Comparison of ENCODE assay signal across 9 cellular contexts in the genomic region with DNA sequence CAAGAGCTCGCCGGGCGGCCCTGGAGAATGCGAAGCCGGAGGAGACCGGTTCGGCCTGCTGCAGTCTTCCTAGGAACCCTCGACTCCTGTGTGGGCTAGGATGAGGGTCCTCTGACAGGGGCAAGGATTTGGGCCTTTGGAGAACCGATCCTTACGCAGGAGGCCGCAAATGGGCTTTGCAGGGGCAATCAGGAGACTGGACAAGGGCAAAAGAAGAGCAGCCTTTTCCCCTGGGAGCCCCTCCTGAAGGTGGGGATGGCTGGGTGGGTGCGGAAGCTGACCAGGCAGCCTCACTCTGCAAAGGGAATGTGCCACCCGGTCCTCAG.
DNase-seq lines count a peak whose midpoint lies in the region; ATAC-seq and TF ChIP-seq lines count a peak whose summit lies in the region.
"Had no signal": no experiment of that assay in that cellular context is flagged by ENCODE, and none has a peak within 500 bp of the region (broad histone marks: within the 10 kb centered on the region; RNA-seq: fewer than 3 reads in every experiment).

No MANE protein-coding gene starts in this region.

- CTCF ChIA-PET in HCT116 (lab: Charles Lee) (interaction anchor here (0.8 to 1.1 kb wide), 2 partner anchors 137 to 170 kb away, joined by 3 read pairs; no protein-coding TSS in a partner anchor), MCF 10A (lab: Yijun Ruan, JAX) (interaction anchor here (0.6 to 2.3 kb wide), 9 partner anchors 10 to 217 kb away, joined by 3 to 7 read pairs (median 4); no protein-coding TSS in a partner anchor)

- H3K79me2 ChIP-seq in HCT116 (ENCODE audit: insufficient read depth, low read length), result peaks cover 13% of the 10 kb centered on the region; the same call in 1 of the 2 replicates

- no peaks in the 10 kb centered on the region for H3K9me3 Mint-ChIP-seq in MCF 10A (ENCODE audit: unreplicated experiment)
- H3K9me3 Mint-ChIP-seq in stimulated activated memory B cell treated with anti-CD40 and anti-IgM and Interleukin-4, amounts not matched to agents 10 μg/mL and 1 μg/mL and 100 μg/mL, for 72 hours, result no peaks in the 10 kb centered on the region

- H3K9me2 ChIP-seq in HCT116 (ENCODE audit: insufficient read depth), result no peaks in the 10 kb centered on the region

- H3K4me3 Mint-ChIP-seq in MCF 10A (ENCODE audit: unreplicated experiment), result peak overlapping the region; percentile 80
- peak overlapping the region; percentile 65 for H3K4me3 Mint-ChIP-seq in stimulated activated memory B cell treated with anti-CD40 and anti-IgM and Interleukin-4, amounts not matched to agents 10 μg/mL and 1 μg/mL and 100 μg/mL, for 72 hours

- peak overlapping the region; percentile 72 for H3K9ac ChIP-seq in HCT116 (ENCODE audit: low read length)

- ATAC-seq in HCT116 (no peak), HG03442 (IDR thresholded peaks at IDR 0.05; ENCODE audit: unreplicated experiment) (no peak), HG02970 (IDR thresholded peaks at IDR 0.05; ENCODE audit: low FRiP score, unreplicated experiment) (no peak)
- no peak for ATAC-seq in stimulated activated memory B cell treated with anti-CD40 and anti-IgM and Interleukin-4, amounts not matched to agents 10 μg/mL and 1 μg/mL and 100 μg/mL, for 72 hours

- intact Hi-C loops in HCT116 (cut with micrococcal nuclease) (no loop called here), MCF 10A (cut with micrococcal nuclease) (loop anchor here (1.0 to 2.0 kb wide), 5 partner anchors 46 to 142 kb away; no protein-coding TSS in a partner anchor)

- TSS peak; percentile 24 for BruUV-seq in HCT116 (replicated peaks; lab: Mats Ljungman, UMichigan)
- BruUV-seq in MCF 10A (replicated peaks; lab: Mats Ljungman, UMichigan), result no TSS peak

- DNase-seq in HCT116 (ENCODE audit: low read depth, low spot score) (no peak), MCF 10A (ENCODE audit: unreplicated experiment) (no peak), kidney epithelial cell (ENCODE audit: low read depth) (no peak), NOMO-1 treated with DMSO at 0.1 percent for 48 hours (lab: John Stamatoyannopoulos, UW; ENCODE audit: unreplicated experiment) (no peak), NCI-H524 treated with DMSO at 0.1 percent for 48 hours (lab: John Stamatoyannopoulos, UW) (no peak)
- DNase-seq: activated CD4-positive, CD25-positive, alpha-beta regulatory T cell had no signal

- peak overlapping the region; percentile 57; the same call in 1 of the 2 replicates for H3K27ac ChIP-seq in HCT116 (ENCODE audit: low read depth, low read length)

- H4K20me1 ChIP-seq in HCT116 (ENCODE audit: insufficient read depth), result no peaks in the 10 kb centered on the region

- RAD21 ChIA-PET in HCT116 (lab: Charles Lee; ENCODE audit: low non-redundant PET in 1 of 2, low total read pairs in 2 of 2, uncharacterized antibody in 2 of 2, unreplicated experiment in 2 of 2), result interaction anchor here in 1 of 2 experiments (1.4 kb wide), 1 partner anchor 91 kb away, joined by 4 read pairs; no protein-coding TSS in a partner anchor

- POLR2A ChIA-PET in HCT116 (lab: Charles Lee), result interaction anchor here (0.8 to 1.5 kb wide), 2 partner anchors 13 to 68 kb away, joined by 3 to 5 read pairs; no protein-coding TSS in a partner anchor
- POLR2A ChIA-PET in MCF 10A (lab: Yijun Ruan, JAX), result interaction anchor here (0.9 to 4.0 kb wide), 9 partner anchors 9 to 63 kb away, joined by 3 to 17 read pairs (median 5); no protein-coding TSS in a partner anchor

- peak overlapping the region; percentile 79 for H3K27ac Mint-ChIP-seq in MCF 10A (ENCODE audit: low read depth, unreplicated experiment)
- no peak overlapping the region for H3K27ac Mint-ChIP-seq in stimulated activated memory B cell treated with anti-CD40 and anti-IgM and Interleukin-4, amounts not matched to agents 10 μg/mL and 1 μg/mL and 100 μg/mL, for 72 hours

- H3K4me1 ChIP-seq in HCT116 (ENCODE audit: control insufficient read depth in 1 of 2, insufficient read depth in 2 of 2, low read length in 2 of 2), result peaks cover 14 to 35% of the 10 kb centered on the region in 2 experiments

- H3K4me3 ChIP-seq in HCT116 (replicated peaks in 1 of 2; ENCODE audit: low read depth in 1 of 2, low read length in 2 of 2) (peak overlapping the region; percentile 62 to 73), kidney epithelial cell (ENCODE audit: low read depth, low read length) (peak overlapping the region; percentile 46)

- no peak for TF ChIP-seq POLR2A in HCT116 (IDR thresholded peaks at IDR 0.05; ENCODE audit: borderline replicate concordance, extremely low read depth, insufficient read depth, insufficient read length)

- H3K4me1 Mint-ChIP-seq in MCF 10A (ENCODE audit: insufficient read depth, unreplicated experiment), result peaks cover 15% of the 10 kb centered on the region
- peaks cover 18% of the 10 kb centered on the region for H3K4me1 Mint-ChIP-seq in stimulated activated memory B cell treated with anti-CD40 and anti-IgM and Interleukin-4, amounts not matched to agents 10 μg/mL and 1 μg/mL and 100 μg/mL, for 72 hours

- H3K27me3 ChIP-seq in HCT116 (ENCODE audit: insufficient read depth, low read length) (no peaks in the 10 kb centered on the region), kidney epithelial cell (ENCODE audit: control insufficient read depth, insufficient read depth, low read length) (no peaks in the 10 kb centered on the region)

- no peaks in the 10 kb centered on the region for H3K36me3 Mint-ChIP-seq in MCF 10A (ENCODE audit: insufficient read depth, unreplicated experiment)
- no peaks in the 10 kb centered on the region for H3K36me3 Mint-ChIP-seq in stimulated activated memory B cell treated with anti-CD40 and anti-IgM and Interleukin-4, amounts not matched to agents 10 μg/mL and 1 μg/mL and 100 μg/mL, for 72 hours

- H3K27me3 Mint-ChIP-seq in MCF 10A (ENCODE audit: insufficient read depth, unreplicated experiment), result no peaks in the 10 kb centered on the region
- H3K27me3 Mint-ChIP-seq in stimulated activated memory B cell treated with anti-CD40 and anti-IgM and Interleukin-4, amounts not matched to agents 10 μg/mL and 1 μg/mL and 100 μg/mL, for 72 hours, result peaks cover 52% of the 10 kb centered on the region

- H2AFZ ChIP-seq in HCT116 (ENCODE audit: low read depth, low read length, poor library complexity, severe bottlenecking), result no peak overlapping the region

- H3K36me3 ChIP-seq in HCT116 (ENCODE audit: control insufficient read depth in 1 of 2, insufficient read depth in 2 of 2, low read length in 2 of 2) (no peaks in the 10 kb centered on the region), kidney epithelial cell (ENCODE audit: control insufficient read depth, insufficient read depth, low read length) (no peaks in the 10 kb centered on the region)

- H3K9me3 ChIP-seq in HCT116 (ENCODE audit: control insufficient read depth in 1 of 2, insufficient read depth in 1 of 2, low read depth in 1 of 2, low read length in 2 of 2), result no peaks in the 10 kb centered on the region

- no peak for TF ChIP-seq CTCF in HCT116 (IDR thresholded peaks at IDR 0.05 in 2 of 3, conservative IDR thresholded peaks at IDR 0.05 in 1 of 3; ENCODE audit: borderline replicate concordance in 1 of 3, insufficient read depth in 1 of 3, low read depth in 2 of 3, low read length in 2 of 3)
- no peak for TF ChIP-seq CTCF in MCF 10A (IDR thresholded peaks at IDR 0.05; ENCODE audit: unreplicated experiment)
- no peak for TF ChIP-seq CTCF in kidney epithelial cell (IDR thresholded peaks at IDR 0.05; ENCODE audit: insufficient read depth, low read length, poor library complexity, severe bottlenecking)

- no peak for TF ChIP-seq RAD21 in HCT116 (IDR thresholded peaks at IDR 0.05; ENCODE audit: low read depth)

- H3K4me2 ChIP-seq in HCT116 (ENCODE audit: low read length), result peak overlapping the region; percentile 94

TF ChIP-seq in HCT116, 20 proteins besides CTCF, POLR2A, EP300 and RAD21:
- TF ChIP-seq ELF1 (IDR thresholded peaks at IDR 0.05; ENCODE audit: borderline replicate concordance, low read depth) (no peak), SRF (IDR thresholded peaks at IDR 0.05; ENCODE audit: low read depth) (no peak), FOSL1 (IDR thresholded peaks at IDR 0.05; ENCODE audit: low read depth) (no peak), TCF7L2 (IDR thresholded peaks at IDR 0.05; ENCODE audit: borderline replicate concordance, extremely low read depth, insufficient read depth, insufficient read length) (no peak), JUND (IDR thresholded peaks at IDR 0.05) (no peak), EZH2phosphoT487 (IDR thresholded peaks at IDR 0.05; ENCODE audit: borderline replicate concordance) (no peak), SIN3A (IDR thresholded peaks at IDR 0.05; ENCODE audit: low read depth) (no peak), CEBPB (IDR thresholded peaks at IDR 0.05; ENCODE audit: low read depth) (no peak), EZH2 (IDR thresholded peaks at IDR 0.05) (no peak), EGR1 (IDR thresholded peaks at IDR 0.05; ENCODE audit: low read depth) (no peak), YY1 (IDR thresholded peaks at IDR 0.05; ENCODE audit: extremely low read depth, insufficient replicate concordance, low read depth, low read length) (no peak)
- TF ChIP-seq, protein P1, sequence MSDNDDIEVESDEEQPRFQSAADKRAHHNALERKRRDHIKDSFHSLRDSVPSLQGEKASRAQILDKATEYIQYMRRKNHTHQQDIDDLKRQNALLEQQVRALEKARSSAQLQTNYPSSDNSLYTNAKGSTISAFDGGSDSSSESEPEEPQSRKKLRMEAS (IDR thresholded peaks at IDR 0.05), result no peak
- TF ChIP-seq, protein P2, sequence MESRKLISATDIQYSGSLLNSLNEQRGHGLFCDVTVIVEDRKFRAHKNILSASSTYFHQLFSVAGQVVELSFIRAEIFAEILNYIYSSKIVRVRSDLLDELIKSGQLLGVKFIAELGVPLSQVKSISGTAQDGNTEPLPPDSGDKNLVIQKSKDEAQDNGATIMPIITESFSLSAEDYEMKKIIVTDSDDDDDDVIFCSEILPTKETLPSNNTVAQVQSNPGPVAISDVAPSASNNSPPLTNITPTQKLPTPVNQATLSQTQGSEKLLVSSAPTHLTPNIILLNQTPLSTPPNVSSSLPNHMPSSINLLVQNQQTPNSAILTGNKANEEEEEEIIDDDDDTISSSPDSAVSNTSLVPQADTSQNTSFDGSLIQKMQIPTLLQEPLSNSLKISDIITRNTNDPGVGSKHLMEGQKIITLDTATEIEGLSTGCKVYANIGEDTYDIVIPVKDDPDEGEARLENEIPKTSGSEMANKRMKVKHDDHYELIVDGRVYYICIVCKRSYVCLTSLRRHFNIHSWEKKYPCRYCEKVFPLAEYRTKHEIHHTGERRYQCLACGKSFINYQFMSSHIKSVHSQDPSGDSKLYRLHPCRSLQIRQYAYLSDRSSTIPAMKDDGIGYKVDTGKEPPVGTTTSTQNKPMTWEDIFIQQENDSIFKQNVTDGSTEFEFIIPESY (IDR thresholded peaks at IDR 0.05; ENCODE audit: extremely low read depth, insufficient replicate concordance, low read length), result no peak
